ENCODE assay signal across 13 cellular contexts in the genomic region with DNA sequence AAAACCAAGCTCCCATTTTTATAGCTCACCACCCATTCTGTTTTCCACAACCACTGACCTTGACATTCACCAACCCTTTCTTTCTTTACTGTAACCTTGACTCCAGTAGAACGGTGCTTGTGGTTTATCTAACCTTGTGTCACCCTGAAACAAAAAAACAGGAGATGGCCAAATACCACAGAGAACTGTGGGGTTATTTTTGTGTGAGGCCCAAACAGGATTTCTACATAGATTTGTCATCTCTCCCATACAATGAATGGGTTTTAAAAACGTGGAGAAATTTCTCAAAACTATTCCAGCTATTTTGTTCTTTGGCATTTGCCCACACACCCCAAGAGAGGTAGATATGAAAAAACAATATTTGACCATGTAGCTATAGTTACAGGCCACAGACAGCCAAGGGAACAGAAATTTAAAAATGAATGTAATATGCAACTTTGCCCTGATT.
DNase-seq lines count a peak whose midpoint lies in the region; ATAC-seq and TF ChIP-seq lines count a peak whose summit lies in the region.
"Had no signal": no experiment of that assay in that cellular context is flagged by ENCODE, and none has a peak within 500 bp of the region (broad histone marks: within the 10 kb centered on the region; RNA-seq: fewer than 3 reads in every experiment).

No MANE protein-coding gene starts in this region.

- H3K36me3 ChIP-seq in left ventricle myocardium inferior (no peaks in the 10 kb centered on the region), tibial artery (no peaks in the 10 kb centered on the region)
- H3K36me3 ChIP-seq: gastrocnemius medialis, upper lobe of right lung had no signal

- in situ Hi-C loops in astrocyte of the spinal cord (cut with HindIII; ENCODE audit: low sequenced_read_pairs) = no loop called here

- no peaks in the 10 kb centered on the region for H3K27me3 ChIP-seq in left ventricle myocardium inferior (ENCODE audit: low read depth)
- H3K27me3 ChIP-seq in tibial artery = no peaks in the 10 kb centered on the region
- H3K27me3 ChIP-seq: gastrocnemius medialis, upper lobe of right lung had no signal

- ATAC-seq in Right ventricle myocardium superior (ENCODE audit: poor library complexity) = peak; percentile 57
- ATAC-seq: gastrocnemius medialis, upper lobe of right lung had no signal

- intact Hi-C loops in Right ventricle myocardium superior (cut with DNase I) = no loop called here
- intact Hi-C loops in left ventricle myocardium inferior (cut with micrococcal nuclease) = no loop called here
- intact Hi-C loops in tibial artery (cut with DNase I; ENCODE audit: low total_unique reads) = no loop called here

- DNase-seq in Right ventricle myocardium superior (no peak), left ventricle myocardium inferior (no peak), astrocyte of the spinal cord (ENCODE audit: low read depth, low spot score) (peak; percentile 71), fibroblast of villous mesenchyme (ENCODE audit: low read depth) (peak; percentile 11), tibial artery (no peak), HK-2 (ENCODE audit: unreplicated experiment) (no peak), amniotic stem cell (lab: John Stamatoyannopoulos, UW) (no peak), germinal center (ENCODE audit: low spot score) (no peak)
- DNase-seq: effector CD8-positive, alpha-beta T cell; gastrocnemius medialis; NCI-H2081 treated with DMSO at 0.1 percent for 48 hours; RPMI8226; upper lobe of right lung had no signal

- no peak overlapping the region for H3K27ac ChIP-seq in left ventricle myocardium inferior (replicated peaks)
- peak overlapping the region; percentile 4 to 6 for H3K27ac ChIP-seq in tibial artery
- H3K27ac ChIP-seq: gastrocnemius medialis, upper lobe of right lung had no signal

- peaks cover 9% of the 10 kb centered on the region for H3K4me1 ChIP-seq in left ventricle myocardium inferior
- H3K4me1 ChIP-seq in tibial artery = peaks cover 0 to 23% (median 5%) of the 10 kb centered on the region in 4 donors
- H3K4me1 ChIP-seq: upper lobe of right lung had no signal

- H3K9me3 ChIP-seq in left ventricle myocardium inferior (replicated peaks) (no peaks in the 10 kb centered on the region), tibial artery (no peaks in the 10 kb centered on the region)
- H3K9me3 ChIP-seq: gastrocnemius medialis, upper lobe of right lung had no signal

- H3K4me3 ChIP-seq in left ventricle myocardium inferior = no peak overlapping the region
- no peak overlapping the region for H3K4me3 ChIP-seq in astrocyte of the spinal cord (ENCODE audit: low read depth, low read length)
- no peak overlapping the region for H3K4me3 ChIP-seq in fibroblast of villous mesenchyme (ENCODE audit: low read depth, low read length)
- H3K4me3 ChIP-seq in tibial artery = no peak overlapping the region
- H3K4me3 ChIP-seq: gastrocnemius medialis, upper lobe of right lung had no signal

- TF ChIP-seq CTCF in left ventricle myocardium inferior (IDR thresholded peaks at IDR 0.05; ENCODE audit: borderline replicate concordance) (no peak), astrocyte of the spinal cord (IDR thresholded peaks at IDR 0.05; ENCODE audit: low read depth, low read length) (no peak), fibroblast of villous mesenchyme (IDR thresholded peaks at IDR 0.05; ENCODE audit: insufficient read depth, low read depth, low read length) (no peak), tibial artery (IDR thresholded peaks at IDR 0.05) (no peak)

Comparison
In these comparisons a context has a peak if more than half of its experiments do, and no peak if none do; other contexts are left out.
1. DNase-seq: peak in astrocyte of the spinal cord (single experiment) and fibroblast of villous mesenchyme (single experiment); none in Right ventricle myocardium superior (single experiment), left ventricle myocardium inferior (single experiment), tibial artery (0 of 2), HK-2 (single experiment), amniotic stem cell (single experiment) and germinal center (single experiment).